Comparison of ENCODE assay signal across 1 cellular context in genomic region chr1:44213222-44214112, GRCh38.
TF ChIP-seq lines count a peak whose summit lies in the region.

Gene DMAP1, plus strand, starts transcription at chr1:44213471. Its CDS starts 283 bp downstream, at chr1:44213754.

TF ChIP-seq in K562, 482 proteins besides CTCF, POLR2A, EP300 and RAD21 (continued from another document and continues in another):
- TF ChIP-seq, protein P1, sequence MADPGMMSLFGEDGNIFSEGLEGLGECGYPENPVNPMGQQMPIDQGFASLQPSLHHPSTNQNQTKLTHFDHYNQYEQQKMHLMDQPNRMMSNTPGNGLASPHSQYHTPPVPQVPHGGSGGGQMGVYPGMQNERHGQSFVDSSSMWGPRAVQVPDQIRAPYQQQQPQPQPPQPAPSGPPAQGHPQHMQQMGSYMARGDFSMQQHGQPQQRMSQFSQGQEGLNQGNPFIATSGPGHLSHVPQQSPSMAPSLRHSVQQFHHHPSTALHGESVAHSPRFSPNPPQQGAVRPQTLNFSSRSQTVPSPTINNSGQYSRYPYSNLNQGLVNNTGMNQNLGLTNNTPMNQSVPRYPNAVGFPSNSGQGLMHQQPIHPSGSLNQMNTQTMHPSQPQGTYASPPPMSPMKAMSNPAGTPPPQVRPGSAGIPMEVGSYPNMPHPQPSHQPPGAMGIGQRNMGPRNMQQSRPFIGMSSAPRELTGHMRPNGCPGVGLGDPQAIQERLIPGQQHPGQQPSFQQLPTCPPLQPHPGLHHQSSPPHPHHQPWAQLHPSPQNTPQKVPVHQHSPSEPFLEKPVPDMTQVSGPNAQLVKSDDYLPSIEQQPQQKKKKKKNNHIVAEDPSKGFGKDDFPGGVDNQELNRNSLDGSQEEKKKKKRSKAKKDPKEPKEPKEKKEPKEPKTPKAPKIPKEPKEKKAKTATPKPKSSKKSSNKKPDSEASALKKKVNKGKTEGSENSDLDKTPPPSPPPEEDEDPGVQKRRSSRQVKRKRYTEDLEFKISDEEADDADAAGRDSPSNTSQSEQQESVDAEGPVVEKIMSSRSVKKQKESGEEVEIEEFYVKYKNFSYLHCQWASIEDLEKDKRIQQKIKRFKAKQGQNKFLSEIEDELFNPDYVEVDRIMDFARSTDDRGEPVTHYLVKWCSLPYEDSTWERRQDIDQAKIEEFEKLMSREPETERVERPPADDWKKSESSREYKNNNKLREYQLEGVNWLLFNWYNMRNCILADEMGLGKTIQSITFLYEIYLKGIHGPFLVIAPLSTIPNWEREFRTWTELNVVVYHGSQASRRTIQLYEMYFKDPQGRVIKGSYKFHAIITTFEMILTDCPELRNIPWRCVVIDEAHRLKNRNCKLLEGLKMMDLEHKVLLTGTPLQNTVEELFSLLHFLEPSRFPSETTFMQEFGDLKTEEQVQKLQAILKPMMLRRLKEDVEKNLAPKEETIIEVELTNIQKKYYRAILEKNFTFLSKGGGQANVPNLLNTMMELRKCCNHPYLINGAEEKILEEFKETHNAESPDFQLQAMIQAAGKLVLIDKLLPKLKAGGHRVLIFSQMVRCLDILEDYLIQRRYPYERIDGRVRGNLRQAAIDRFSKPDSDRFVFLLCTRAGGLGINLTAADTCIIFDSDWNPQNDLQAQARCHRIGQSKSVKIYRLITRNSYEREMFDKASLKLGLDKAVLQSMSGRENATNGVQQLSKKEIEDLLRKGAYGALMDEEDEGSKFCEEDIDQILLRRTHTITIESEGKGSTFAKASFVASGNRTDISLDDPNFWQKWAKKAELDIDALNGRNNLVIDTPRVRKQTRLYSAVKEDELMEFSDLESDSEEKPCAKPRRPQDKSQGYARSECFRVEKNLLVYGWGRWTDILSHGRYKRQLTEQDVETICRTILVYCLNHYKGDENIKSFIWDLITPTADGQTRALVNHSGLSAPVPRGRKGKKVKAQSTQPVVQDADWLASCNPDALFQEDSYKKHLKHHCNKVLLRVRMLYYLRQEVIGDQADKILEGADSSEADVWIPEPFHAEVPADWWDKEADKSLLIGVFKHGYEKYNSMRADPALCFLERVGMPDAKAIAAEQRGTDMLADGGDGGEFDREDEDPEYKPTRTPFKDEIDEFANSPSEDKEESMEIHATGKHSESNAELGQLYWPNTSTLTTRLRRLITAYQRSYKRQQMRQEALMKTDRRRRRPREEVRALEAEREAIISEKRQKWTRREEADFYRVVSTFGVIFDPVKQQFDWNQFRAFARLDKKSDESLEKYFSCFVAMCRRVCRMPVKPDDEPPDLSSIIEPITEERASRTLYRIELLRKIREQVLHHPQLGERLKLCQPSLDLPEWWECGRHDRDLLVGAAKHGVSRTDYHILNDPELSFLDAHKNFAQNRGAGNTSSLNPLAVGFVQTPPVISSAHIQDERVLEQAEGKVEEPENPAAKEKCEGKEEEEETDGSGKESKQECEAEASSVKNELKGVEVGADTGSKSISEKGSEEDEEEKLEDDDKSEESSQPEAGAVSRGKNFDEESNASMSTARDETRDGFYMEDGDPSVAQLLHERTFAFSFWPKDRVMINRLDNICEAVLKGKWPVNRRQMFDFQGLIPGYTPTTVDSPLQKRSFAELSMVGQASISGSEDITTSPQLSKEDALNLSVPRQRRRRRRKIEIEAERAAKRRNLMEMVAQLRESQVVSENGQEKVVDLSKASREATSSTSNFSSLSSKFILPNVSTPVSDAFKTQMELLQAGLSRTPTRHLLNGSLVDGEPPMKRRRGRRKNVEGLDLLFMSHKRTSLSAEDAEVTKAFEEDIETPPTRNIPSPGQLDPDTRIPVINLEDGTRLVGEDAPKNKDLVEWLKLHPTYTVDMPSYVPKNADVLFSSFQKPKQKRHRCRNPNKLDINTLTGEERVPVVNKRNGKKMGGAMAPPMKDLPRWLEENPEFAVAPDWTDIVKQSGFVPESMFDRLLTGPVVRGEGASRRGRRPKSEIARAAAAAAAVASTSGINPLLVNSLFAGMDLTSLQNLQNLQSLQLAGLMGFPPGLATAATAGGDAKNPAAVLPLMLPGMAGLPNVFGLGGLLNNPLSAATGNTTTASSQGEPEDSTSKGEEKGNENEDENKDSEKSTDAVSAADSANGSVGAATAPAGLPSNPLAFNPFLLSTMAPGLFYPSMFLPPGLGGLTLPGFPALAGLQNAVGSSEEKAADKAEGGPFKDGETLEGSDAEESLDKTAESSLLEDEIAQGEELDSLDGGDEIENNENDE (IDR thresholded peaks at IDR 0.05; ENCODE audit: low read depth, low read length), result peak; percentile 83
- TF ChIP-seq KLF6 (CRISPR knock-in tag; IDR thresholded peaks at IDR 0.05; ENCODE audit: borderline replicate concordance) (no peak), BMI1 (IDR thresholded peaks at IDR 0.05; ENCODE audit: low read length) (no peak; the same call in 1 of the 2 replicates), ZSCAN29 (IDR thresholded peaks at IDR 0.05) (no peak), BHLHE40 (IDR thresholded peaks at IDR 0.05; ENCODE audit: low read length) (peak; percentile 44; the same call in 1 of the 2 replicates), RBM25 (IDR thresholded peaks at IDR 0.05; ENCODE audit: low read depth, low read length, severe bottlenecking) (no peak), NFYB (IDR thresholded peaks at IDR 0.05; ENCODE audit: extremely low read depth, insufficient read length) (no peak), MCM2 (IDR thresholded peaks at IDR 0.05; ENCODE audit: low read depth) (no peak), RCOR1 (IDR thresholded peaks at IDR 0.05; ENCODE audit: borderline replicate concordance in 1 of 2, low read depth in 2 of 2, low read length in 2 of 2) (peak in 1 of 2 experiments; percentile 83; a peak in 2 of 4 replicates), ZNF436 (CRISPR knock-in tag; IDR thresholded peaks at IDR 0.05) (no peak), ZNF551 (CRISPR knock-in tag; IDR thresholded peaks at IDR 0.05) (no peak), CREB1 (IDR thresholded peaks at IDR 0.05) (peak; percentile 44; the same call in 1 of the 2 replicates), CREB1 (CRISPR knock-in tag; IDR thresholded peaks at IDR 0.05) (peak; percentile 66; the same call in 1 of the 2 replicates), MTA2 (IDR thresholded peaks at IDR 0.05; ENCODE audit: low read depth) (no peak), HNRNPK (IDR thresholded peaks at IDR 0.05; ENCODE audit: low read depth, low read length, poor library complexity, severe bottlenecking) (no peak), RNF2 (IDR thresholded peaks at IDR 0.05) (peak; percentile 85), ZNF232 (CRISPR knock-in tag; IDR thresholded peaks at IDR 0.05) (no peak), KLF13 (tag; IDR thresholded peaks at IDR 0.05; ENCODE audit: borderline replicate concordance, low read depth) (peak; percentile 86), CBFA2T3 (IDR thresholded peaks at IDR 0.05) (peak; percentile 30; the same call in 1 of the 2 replicates), RBM39 (optimal IDR thresholded peaks at IDR 0.05; ENCODE audit: low read depth, low read length) (peak; percentile 98), ZNF134 (CRISPR knock-in tag; conservative IDR thresholded peaks at IDR 0.05) (no peak; the same call in 1 of the 2 replicates), BRD4 (IDR thresholded peaks at IDR 0.05) (peak; percentile 67; the same call in 1 of the 2 replicates), TRIM28 (IDR thresholded peaks at IDR 0.05) (peak; percentile 89), SMARCA5 (IDR thresholded peaks at IDR 0.05) (peak; percentile 14; the same call in 1 of the 2 replicates), STAT5B (CRISPR knock-in tag; IDR thresholded peaks at IDR 0.05) (no peak), ZNF224 (CRISPR knock-in tag; IDR thresholded peaks at IDR 0.05) (no peak), ZNF316 (IDR thresholded peaks at IDR 0.05) (no peak), PRPF4 (IDR thresholded peaks at IDR 0.05; ENCODE audit: insufficient read depth, low read depth, low read length, poor library complexity, severe bottlenecking) (no peak), CTBP1 (IDR thresholded peaks at IDR 0.05; ENCODE audit: borderline replicate concordance) (peak; percentile 97), TAF15 (IDR thresholded peaks at IDR 0.05; ENCODE audit: low read depth, low read length) (no peak), CBFA2T2 (conservative IDR thresholded peaks at IDR 0.05) (no peak), BACH1 (tag; IDR thresholded peaks at IDR 0.05) (peak; percentile 65; the same call in 1 of the 2 replicates), CREB3L1 (IDR thresholded peaks at IDR 0.05; ENCODE audit: borderline replicate concordance, low read depth) (peak; percentile 52; the same call in 1 of the 2 replicates), ZBTB1 (CRISPR knock-in tag; IDR thresholded peaks at IDR 0.05; ENCODE audit: borderline replicate concordance, low read depth) (no peak), ZNF408 (CRISPR knock-in tag; IDR thresholded peaks at IDR 0.05; ENCODE audit: low read depth) (peak; percentile 81; the same call in 1 of the 2 replicates), ILF3 (IDR thresholded peaks at IDR 0.05; ENCODE audit: borderline replicate concordance) (no peak), FOXJ2 (tag; IDR thresholded peaks at IDR 0.05) (no peak), KDM2B (CRISPR knock-in tag; IDR thresholded peaks at IDR 0.05) (no peak), TAF7 (tag; IDR thresholded peaks at IDR 0.05) (peak; percentile 70), DNMT1 (IDR thresholded peaks at IDR 0.05) (0 out of 2 replicates have a peak, but pooled peaks have one; percentile 34), ZNF239 (CRISPR knock-in tag; IDR thresholded peaks at IDR 0.05) (peak; percentile 52; the same call in 1 of the 2 replicates), CBFB (CRISPR knock-in tag; IDR thresholded peaks at IDR 0.05) (peak; percentile 49; the same call in 1 of the 2 replicates), ZNF75A (CRISPR knock-in tag; IDR thresholded peaks at IDR 0.05) (no peak), SRF (CRISPR knock-in tag; IDR thresholded peaks at IDR 0.05) (no peak; a peak in 1 of 4 replicates), BRCA1 (IDR thresholded peaks at IDR 0.05) (no peak), BRCA1 (CRISPR knock-in tag; IDR thresholded peaks at IDR 0.05) (no peak), ZNF780A (CRISPR knock-in tag; IDR thresholded peaks at IDR 0.05) (no peak)
- TF ChIP-seq, protein P2, sequence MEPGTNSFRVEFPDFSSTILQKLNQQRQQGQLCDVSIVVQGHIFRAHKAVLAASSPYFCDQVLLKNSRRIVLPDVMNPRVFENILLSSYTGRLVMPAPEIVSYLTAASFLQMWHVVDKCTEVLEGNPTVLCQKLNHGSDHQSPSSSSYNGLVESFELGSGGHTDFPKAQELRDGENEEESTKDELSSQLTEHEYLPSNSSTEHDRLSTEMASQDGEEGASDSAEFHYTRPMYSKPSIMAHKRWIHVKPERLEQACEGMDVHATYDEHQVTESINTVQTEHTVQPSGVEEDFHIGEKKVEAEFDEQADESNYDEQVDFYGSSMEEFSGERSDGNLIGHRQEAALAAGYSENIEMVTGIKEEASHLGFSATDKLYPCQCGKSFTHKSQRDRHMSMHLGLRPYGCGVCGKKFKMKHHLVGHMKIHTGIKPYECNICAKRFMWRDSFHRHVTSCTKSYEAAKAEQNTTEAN (CRISPR knock-in tag; IDR thresholded peaks at IDR 0.05), result no peak
- TF ChIP-seq, protein P3, sequence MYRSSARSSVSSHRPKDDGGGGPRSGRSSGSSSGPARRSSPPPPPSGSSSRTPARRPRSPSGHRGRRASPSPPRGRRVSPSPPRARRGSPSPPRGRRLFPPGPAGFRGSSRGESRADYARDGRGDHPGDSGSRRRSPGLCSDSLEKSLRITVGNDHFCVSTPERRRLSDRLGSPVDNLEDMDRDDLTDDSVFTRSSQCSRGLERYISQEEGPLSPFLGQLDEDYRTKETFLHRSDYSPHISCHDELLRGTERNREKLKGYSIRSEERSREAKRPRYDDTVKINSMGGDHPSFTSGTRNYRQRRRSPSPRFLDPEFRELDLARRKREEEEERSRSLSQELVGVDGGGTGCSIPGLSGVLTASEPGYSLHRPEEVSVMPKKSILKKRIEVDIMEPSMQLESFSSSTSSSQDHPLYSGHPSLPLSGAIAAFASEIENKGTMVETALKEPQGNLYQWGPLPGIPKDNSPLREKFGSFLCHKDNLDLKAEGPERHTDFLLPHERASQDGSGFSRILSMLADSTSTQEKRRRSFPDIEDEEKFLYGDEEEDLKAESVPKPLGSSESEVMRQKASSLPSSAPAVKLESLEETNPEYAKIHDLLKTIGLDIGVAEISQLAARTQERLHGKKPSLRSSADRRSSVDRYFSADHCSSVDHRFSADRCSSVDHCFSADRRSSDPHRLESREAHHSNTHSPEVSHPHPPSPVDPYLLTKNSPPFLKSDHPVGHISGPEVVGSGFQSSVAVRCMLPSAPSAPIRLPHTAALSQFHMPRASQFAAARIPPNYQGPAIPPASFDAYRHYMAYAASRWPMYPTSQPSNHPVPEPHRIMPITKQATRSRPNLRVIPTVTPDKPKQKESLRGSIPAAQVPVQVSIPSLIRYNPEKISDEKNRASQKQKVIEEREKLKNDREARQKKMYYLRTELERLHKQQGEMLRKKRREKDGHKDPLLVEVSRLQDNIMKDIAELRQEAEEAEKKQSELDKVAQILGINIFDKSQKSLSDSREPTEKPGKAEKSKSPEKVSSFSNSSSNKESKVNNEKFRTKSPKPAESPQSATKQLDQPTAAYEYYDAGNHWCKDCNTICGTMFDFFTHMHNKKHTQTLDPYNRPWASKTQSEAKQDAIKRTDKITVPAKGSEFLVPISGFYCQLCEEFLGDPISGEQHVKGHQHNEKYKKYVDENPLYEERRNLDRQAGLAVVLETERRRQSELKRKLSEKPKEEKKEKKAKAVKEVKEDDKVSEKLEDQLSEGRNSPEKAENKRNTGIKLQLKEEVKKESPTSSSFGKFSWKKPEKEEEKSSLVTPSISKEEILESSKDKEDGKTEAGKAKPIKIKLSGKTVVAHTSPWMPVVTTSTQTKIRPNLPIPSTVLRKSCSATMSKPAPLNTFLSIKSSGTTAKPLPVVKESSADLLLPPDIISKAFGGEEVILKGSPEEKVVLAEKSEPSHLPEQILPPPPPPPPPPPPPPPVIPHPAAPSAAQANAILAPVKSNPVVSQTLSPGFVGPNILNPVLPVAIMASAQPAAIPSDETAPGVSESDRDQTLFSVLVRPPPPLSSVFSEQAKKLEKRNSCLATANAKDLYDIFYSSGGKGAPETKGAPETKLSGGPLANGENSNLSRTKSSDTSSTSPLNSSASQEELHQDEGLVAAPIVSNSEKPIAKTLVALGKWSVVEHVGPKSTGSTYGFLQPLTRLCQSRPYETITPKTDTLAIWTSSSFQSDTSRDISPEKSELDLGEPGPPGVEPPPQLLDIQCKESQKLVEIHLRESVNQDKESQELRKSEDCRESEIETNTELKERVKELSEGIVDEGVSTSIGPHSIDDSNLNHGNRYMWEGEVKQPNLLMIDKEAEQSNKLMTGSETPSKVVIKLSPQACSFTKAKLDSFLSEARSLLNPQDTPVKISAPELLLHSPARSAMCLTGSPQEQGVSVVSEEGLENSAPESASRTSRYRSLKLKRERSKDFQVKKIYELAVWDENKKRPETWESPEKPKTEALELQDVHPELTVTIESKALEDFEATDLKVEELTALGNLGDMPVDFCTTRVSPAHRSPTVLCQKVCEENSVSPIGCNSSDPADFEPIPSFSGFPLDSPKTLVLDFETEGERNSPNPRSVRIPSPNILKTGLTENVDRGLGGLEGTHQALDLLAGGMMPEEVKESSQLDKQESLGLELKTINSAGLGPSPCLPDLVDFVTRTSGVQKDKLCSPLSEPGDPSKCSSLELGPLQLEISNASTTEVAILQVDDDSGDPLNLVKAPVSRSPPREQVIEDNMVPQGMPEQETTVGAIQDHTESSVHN (IDR thresholded peaks at IDR 0.05; ENCODE audit: borderline replicate concordance in 1 of 2, low read depth in 1 of 2), result no peak
